17 cellular contexts compared by ENCODE assay signal in genomic region chr10:127449491-127449890, GRCh38.
"Had no signal": no experiment of that assay in that cellular context is flagged by ENCODE, and none has a peak within 500 bp of the region (broad histone marks: within the 10 kb centered on the region; RNA-seq: fewer than 3 reads in every experiment).

No MANE protein-coding gene starts in this region.

- H3K27me3 ChIP-seq: heart right ventricle, neutrophil, ovary, thyroid gland had no signal

- H3K4me3 ChIP-seq: heart right ventricle, ovary, prostate gland, thyroid gland had no signal

- H3K9me3 ChIP-seq: heart right ventricle, neutrophil, ovary, prostate gland, thyroid gland had no signal

- DNase-seq: activated B cell treated with CpG ODN at 0.5 μM for 24 hours; activated CD4-positive, alpha-beta T cell treated with anti-CD3 and anti-CD28 coated beads for 36 hours; activated CD4-positive, alpha-beta T cell treated with anti-CD3 and anti-CD28 coated beads, Interleukin-2, amount 50 U/mL, for 4 hours; activated naive CD4-positive, alpha-beta T cell treated with Interleukin-2 at 50 U/mL for 16 hours; activated T-cell treated with anti-CD3 and anti-CD28 coated beads, Interleukin-2, amount 50 U/mL, for 48 hours; amygdala; heart right ventricle; islet precursor cell; left cardiac atrium; ovary; right cardiac atrium; stimulated activated CD4-positive, alpha-beta T cell treated with anti-CD3 and anti-CD28 coated beads, Interleukin-4, amount 100 ng/mL, for 4 hours; substantia nigra; T1000; thyroid gland had no signal

- H3K27ac ChIP-seq: heart right ventricle, neutrophil, ovary, prostate gland, thyroid gland had no signal

- H3K36me3 ChIP-seq: neutrophil, ovary had no signal

- H3K4me1 ChIP-seq: heart right ventricle, prostate gland, thyroid gland had no signal
